ENCODE assay signal across 9 cellular contexts in genomic region chr2:164430166-164430783, GRCh38.
DNase-seq lines count a peak whose midpoint lies in the region; ATAC-seq, FAIRE-seq and TF ChIP-seq lines count a peak whose summit lies in the region.
"Had no signal": no experiment of that assay in that cellular context is flagged by ENCODE, and none has a peak within 500 bp of the region (broad histone marks: within the 10 kb centered on the region; RNA-seq: fewer than 3 reads in every experiment).

No MANE protein-coding gene starts in this region.

- H3K79me2 ChIP-seq in HCT116 (ENCODE audit: insufficient read depth, low read length) = no peaks in the 10 kb centered on the region
- no peaks in the 10 kb centered on the region for H3K79me2 ChIP-seq in HepG2 (ENCODE audit: insufficient read depth, low read length)

- TF ChIP-seq RAD21 in HCT116 (IDR thresholded peaks at IDR 0.05; ENCODE audit: low read depth) (peak; percentile 61), HepG2 (CRISPR knock-in tag; IDR thresholded peaks at IDR 0.05) (no peak)

- DNase-seq in DMS153 treated with DMSO at 0.1 percent for 48 hours (lab: John Stamatoyannopoulos, UW; ENCODE audit: unreplicated experiment) = peak; percentile 11
- peak; percentile 23 for DNase-seq in HCT116 (ENCODE audit: low read depth, low spot score)
- peak; percentile 10 for DNase-seq in NCI-H2171 treated with DMSO at 0.1 percent for 48 hours (lab: John Stamatoyannopoulos, UW)
- peak; percentile 39 for DNase-seq in HepG2 (ENCODE audit: low spot score)
- no peak for DNase-seq in GM12892 (ENCODE audit: insufficient read length)
- DNase-seq in central memory CD4-positive, alpha-beta T cell = no peak

- H3K36me3 ChIP-seq in HCT116 (ENCODE audit: control insufficient read depth in 1 of 2, insufficient read depth in 2 of 2, low read length in 2 of 2) (no peaks in the 10 kb centered on the region), HepG2 (replicated peaks in 1 of 2; ENCODE audit: control insufficient read depth in 1 of 2, insufficient read depth in 2 of 2, low read length in 2 of 2) (no peaks in the 10 kb centered on the region)
- H3K36me3 ChIP-seq: ovary had no signal

- FAIRE-seq in HepG2 (lab: Jason Lieb, UNC) (peak; percentile 60), GM12892 (lab: Jason Lieb, UNC) (no peak)

- H3K27me3 ChIP-seq in HCT116 (ENCODE audit: insufficient read depth, low read length) = peaks cover 38% of the 10 kb centered on the region
- H3K27me3 ChIP-seq in HepG2 (ENCODE audit: control insufficient read depth in 1 of 2, insufficient read depth in 2 of 2, low read length in 2 of 2) = 0 out of 5 replicates have a peak, but pooled peaks cover 0 to 4% of the 10 kb centered on the region in 2 experiments
- H3K27me3 ChIP-seq: ovary had no signal

- no peaks in the 10 kb centered on the region for H3K27me3 Mint-ChIP-seq in brain

- H3K4me2 ChIP-seq in HCT116 (ENCODE audit: low read length) (no peak overlapping the region), HepG2 (ENCODE audit: low read depth, low read length) (no peak overlapping the region)

- no peak overlapping the region for H3K27ac ChIP-seq in HCT116 (ENCODE audit: low read depth, low read length)
- H3K27ac ChIP-seq in HepG2 (ENCODE audit: extremely low read length, insufficient read depth, low read length) = no peak overlapping the region
- H3K27ac ChIP-seq: ovary had no signal

- peak; percentile 81 for ATAC-seq in HCT116
- ATAC-seq in HepG2 = peak; percentile 91
- ATAC-seq in HG03354 (IDR thresholded peaks at IDR 0.05; ENCODE audit: poor library complexity, severe bottlenecking, unreplicated experiment) = no peak

- H2AFZ ChIP-seq in HCT116 (ENCODE audit: low read depth, low read length, poor library complexity, severe bottlenecking) (no peak overlapping the region), HepG2 (ENCODE audit: low read length) (no peak overlapping the region)

- no peaks in the 10 kb centered on the region for H3K36me3 Mint-ChIP-seq in brain

- H3K9ac ChIP-seq in HCT116 (ENCODE audit: low read length) (no peak overlapping the region), HepG2 (ENCODE audit: insufficient read depth, low read depth, low read length) (no peak overlapping the region)

- peak overlapping the region in 1 of 5 experiments; percentile 48 for H3K4me3 Mint-ChIP-seq in brain

- H3K27ac Mint-ChIP-seq in brain = peak overlapping the region in 2 of 5 experiments; percentile 52 to 85

- no peaks in the 10 kb centered on the region for H3K9me3 ChIP-seq in HCT116 (ENCODE audit: control insufficient read depth in 1 of 2, insufficient read depth in 1 of 2, low read depth in 1 of 2, low read length in 2 of 2)
- H3K9me3 ChIP-seq in HepG2 (ENCODE audit: low read length) = no peaks in the 10 kb centered on the region
- H3K9me3 ChIP-seq: ovary had no signal

- 54% methylated on average over 3 of the region's 3 CpGs for WGBS in HepG2 (ENCODE audit: low lambda C conversion rate)

- TF ChIP-seq POLR2A in HCT116 (IDR thresholded peaks at IDR 0.05; ENCODE audit: borderline replicate concordance, extremely low read depth, insufficient read depth, insufficient read length) (no peak), HepG2 (IDR thresholded peaks at IDR 0.05; ENCODE audit: insufficient read depth in 1 of 2, low read depth in 2 of 2, low read length in 2 of 2) (no peak), GM12892 (IDR thresholded peaks at IDR 0.05; ENCODE audit: low read depth, low read length) (no peak)

- peaks cover 38% of the 10 kb centered on the region for H3K4me1 Mint-ChIP-seq in brain

- POLR2A ChIA-PET in HCT116 (lab: Charles Lee) (no interaction called here), HepG2 (lab: Yijun Ruan, JAX) (no interaction called here)

- RAD21 ChIA-PET in HCT116 (lab: Charles Lee; ENCODE audit: low non-redundant PET in 1 of 2, low total read pairs in 2 of 2, uncharacterized antibody in 2 of 2, unreplicated experiment in 2 of 2) = no interaction called here

- H4K20me1 ChIP-seq in HCT116 (ENCODE audit: insufficient read depth) (no peaks in the 10 kb centered on the region), HepG2 (ENCODE audit: insufficient read depth, low read length) (no peaks in the 10 kb centered on the region)

- TF ChIP-seq CTCF in HCT116 (IDR thresholded peaks at IDR 0.05 in 2 of 3, conservative IDR thresholded peaks at IDR 0.05 in 1 of 3; ENCODE audit: borderline replicate concordance in 1 of 3, insufficient read depth in 1 of 3, low read depth in 2 of 3, low read length in 2 of 3) (peak; percentile 38 to 71 (median 70); a peak in 5 of 6 replicates), brain (conservative IDR thresholded peaks at IDR 0.05) (peak; percentile 79 to 88), HepG2 (CRISPR knock-in tag; IDR thresholded peaks at IDR 0.05) (peak; percentile 69)

- CTCF ChIA-PET in HCT116 (lab: Charles Lee) (interaction anchor here (0.6 to 1.8 kb wide), 18 partner anchors 9 to 1274 kb away, joined by 3 to 12 read pairs (median 3); no protein-coding TSS in a partner anchor), HepG2 (lab: Yijun Ruan, JAX; ENCODE audit: low intra/inter-chr PET ratio, low total read pairs) (interaction anchor here (0.8 to 1.3 kb wide), 3 partner anchors 1239 to 1261 kb away, joined by 3 to 4 read pairs (median 4); no protein-coding TSS in a partner anchor)

- H3K4me3 ChIP-seq in HCT116 (replicated peaks in 1 of 2; ENCODE audit: low read depth in 1 of 2, low read length in 2 of 2) = no peak overlapping the region
- H3K4me3 ChIP-seq in HepG2 (replicated peaks in 1 of 3; ENCODE audit: insufficient read depth in 1 of 3, low read depth in 2 of 3, low read length in 3 of 3) = no peak overlapping the region
- H3K4me3 ChIP-seq: ovary had no signal

- H3K4me1 ChIP-seq in HCT116 (ENCODE audit: control insufficient read depth in 1 of 2, insufficient read depth in 2 of 2, low read length in 2 of 2) (no peaks in the 10 kb centered on the region), HepG2 (ENCODE audit: insufficient read depth, low read length) (no peaks in the 10 kb centered on the region)

- BruUV-seq in HCT116 (replicated peaks; lab: Mats Ljungman, UMichigan) (no TSS peak), HepG2 (replicated peaks; lab: Mats Ljungman, UMichigan) (no TSS peak)

- TF ChIP-seq EP300 in HepG2 (IDR thresholded peaks at IDR 0.05; ENCODE audit: low read depth in 2 of 2, low read length in 2 of 2) = no peak
- no peak for TF ChIP-seq EP300 in HepG2 (CRISPR knock-in tag; IDR thresholded peaks at IDR 0.05; ENCODE audit: borderline replicate concordance)

- intact Hi-C loops in HCT116 (cut with micrococcal nuclease) (loop anchor here (2.0 to 5.0 kb wide), 2 partner anchors 1083 to 1239 kb away; no protein-coding TSS in a partner anchor), HepG2 (cut with micrococcal nuclease; ENCODE audit: unreplicated experiment) (loop anchor here (1.0 to 2.0 kb wide), 5 partner anchors 49 to 1239 kb away; no protein-coding TSS in a partner anchor)

- H3K9me2 ChIP-seq in HCT116 (ENCODE audit: insufficient read depth) = no peaks in the 10 kb centered on the region

- in situ Hi-C loops in HepG2 (cut with HindIII; ENCODE audit: extremely low pct_ligation_motif_present, low pct_unique_long_range_greater_than_20kb) = no loop called here

- H3K9me3 Mint-ChIP-seq in brain = no peaks in the 10 kb centered on the region

TF ChIP-seq in HCT116, 20 proteins besides CTCF, POLR2A, EP300 and RAD21 (continues in another document):
- TF ChIP-seq ZFX (IDR thresholded peaks at IDR 0.05) = no peak
- no peak for TF ChIP-seq ZNF274 (IDR thresholded peaks at IDR 0.05; ENCODE audit: low read depth, low read length)
- TF ChIP-seq EZH2 (IDR thresholded peaks at IDR 0.05) = no peak

TF ChIP-seq in HepG2, 621 proteins besides CTCF, POLR2A, EP300 and RAD21:
- TF ChIP-seq PITX1 (CRISPR knock-in tag; IDR thresholded peaks at IDR 0.05) (no peak), ZNF740 (CRISPR knock-in tag; IDR thresholded peaks at IDR 0.05) (no peak), SMC3 (IDR thresholded peaks at IDR 0.05; ENCODE audit: low read length) (peak; percentile 47; the same call in 1 of the 2 replicates), NONO (IDR thresholded peaks at IDR 0.05) (no peak), NONO (CRISPR knock-in tag; conservative IDR thresholded peaks at IDR 0.05) (no peak), FOXJ3 (CRISPR knock-in tag; IDR thresholded peaks at IDR 0.05; ENCODE audit: borderline replicate concordance) (no peak), MIXL1 (CRISPR knock-in tag; IDR thresholded peaks at IDR 0.05) (no peak), ZNF615 (CRISPR knock-in tag; IDR thresholded peaks at IDR 0.05; ENCODE audit: borderline replicate concordance) (no peak), TERF1 (CRISPR knock-in tag; IDR thresholded peaks at IDR 0.05) (no peak), RFX5 (IDR thresholded peaks at IDR 0.05; ENCODE audit: low read depth, low read length) (no peak), ZMYM3 (CRISPR knock-in tag; IDR thresholded peaks at IDR 0.05) (no peak), ZNF558 (CRISPR knock-in tag; IDR thresholded peaks at IDR 0.05; ENCODE audit: borderline replicate concordance) (no peak), ZNF674 (CRISPR knock-in tag; IDR thresholded peaks at IDR 0.05; ENCODE audit: low read depth) (no peak), SIN3A (IDR thresholded peaks at IDR 0.05; ENCODE audit: borderline replicate concordance, low read depth, low read length) (no peak), STAG1 (CRISPR knock-in tag; IDR thresholded peaks at IDR 0.05) (peak; percentile 74)

Comparison
In these comparisons a context has a peak if more than half of its experiments do, and no peak if none do; other contexts are left out.
1. DNase-seq: peak in DMS153 treated with DMSO at 0.1 percent for 48 hours (single experiment), HCT116 (single experiment), NCI-H2171 treated with DMSO at 0.1 percent for 48 hours (single experiment) and HepG2 (single experiment); none in GM12892 (single experiment) and central memory CD4-positive, alpha-beta T cell (single experiment).
2. Peak in every context shown above with its lines, with median percentiles within 50 percentile points of each other: CTCF ChIP-seq.